ENCODE assay signal across 23 cellular contexts in the genomic region with DNA sequence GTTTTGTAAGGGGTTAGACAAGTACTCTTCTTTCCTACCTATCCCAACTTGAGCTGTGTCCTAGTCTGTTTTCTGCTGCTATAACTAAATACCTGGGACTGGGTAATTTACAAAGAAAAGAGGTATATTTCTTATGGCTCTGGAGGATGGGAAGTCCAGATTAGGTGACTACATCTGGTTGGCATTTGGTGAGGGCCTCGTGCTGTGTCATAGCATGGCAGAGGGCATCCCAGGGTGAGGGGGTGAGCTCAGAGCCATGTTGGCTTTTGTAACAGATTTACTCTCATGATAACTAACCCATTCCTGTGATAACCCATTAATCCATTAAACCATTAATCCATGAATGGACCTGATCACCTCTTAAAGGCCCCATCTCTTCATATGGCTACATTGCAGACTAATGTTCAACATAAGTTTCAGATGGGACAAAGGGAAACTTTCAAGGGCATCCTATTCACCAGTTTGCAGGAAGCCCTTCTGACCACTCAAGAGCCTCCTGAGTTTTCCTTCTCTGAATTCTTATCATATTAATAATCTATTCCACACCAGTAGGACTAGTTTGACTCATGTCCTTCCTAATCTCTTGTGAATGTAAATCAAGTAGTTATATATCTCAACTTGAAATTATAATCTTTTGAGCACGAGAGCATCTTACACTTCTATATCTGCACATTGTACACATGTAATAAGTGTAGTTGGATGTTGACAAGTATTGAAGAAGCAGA.
"Had no signal": no experiment of that assay in that cellular context is flagged by ENCODE, and none has a peak within 500 bp of the region (broad histone marks: within the 10 kb centered on the region; RNA-seq: fewer than 3 reads in every experiment).

No MANE protein-coding gene starts in this region.

- ATAC-seq: activated CD4-positive, alpha-beta T cell treated with anti-CD3 and anti-CD28 coated beads for 36 hours; activated naive CD4-positive, alpha-beta T cell treated with anti-CD3 and anti-CD28 coated beads, Interleukin-2, amount 50 U/mL, for 72 hours; activated T-helper 17 cell treated with anti-CD3 and anti-CD28 coated beads, Interleukin-2, amount 50 U/mL, for 72 hours; effector memory CD8-positive, alpha-beta T cell; left lung; naive thymus-derived CD4-positive, alpha-beta T cell had no signal

- H3K4me1 ChIP-seq: ascending aorta, left lung, upper lobe of left lung had no signal

- DNase-seq: activated B cell treated with CpG ODN at 0.5 μM for 24 hours; activated CD4-positive, alpha-beta T cell treated with anti-CD3 and anti-CD28 coated beads for 36 hours; activated CD4-positive, alpha-beta T cell treated with anti-CD3 and anti-CD28 coated beads, Interleukin-2, amount 50 U/mL, for 4 hours; activated CD8-positive, alpha-beta memory T cell treated with anti-CD3 and anti-CD28 coated beads for 24 hours; activated CD8-positive, alpha-beta memory T cell treated with anti-CD3 and anti-CD28 coated beads, Interleukin-2, amount 50 U/mL, for 4 hours; activated T-cell treated with anti-CD3 and anti-CD28 coated beads, Interleukin-2, amount 50 U/mL, for 24 hours; brain microvascular endothelial cell; dorsolateral prefrontal cortex; effector memory CD8-positive, alpha-beta T cell; naive thymus-derived CD4-positive, alpha-beta T cell; occipital lobe; posterior cingulate gyrus; retina; stimulated activated CD4-positive, alpha-beta T cell treated with anti-CD3 and anti-CD28 coated beads, Interleukin-4, amount 100 ng/mL, for 24 hours; stimulated activated naive CD4-positive, alpha-beta T cell treated with Interleukin-2 at 50 U/mL for 16 hours; T-helper 9 cell; upper lobe of left lung had no signal

- H3K9me3 ChIP-seq: ascending aorta, left lung, upper lobe of left lung had no signal

- H3K27me3 ChIP-seq: ascending aorta, brain microvascular endothelial cell, left lung, upper lobe of left lung had no signal

- H3K4me3 ChIP-seq: ascending aorta, dorsolateral prefrontal cortex, left lung, lung, upper lobe of left lung had no signal

- H3K27ac ChIP-seq: ascending aorta, brain microvascular endothelial cell, dorsolateral prefrontal cortex, left lung, upper lobe of left lung had no signal

- FAIRE-seq: colon had no signal

- H3K36me3 ChIP-seq: ascending aorta, brain microvascular endothelial cell, left lung, upper lobe of left lung had no signal
